In the genomic region with DNA sequence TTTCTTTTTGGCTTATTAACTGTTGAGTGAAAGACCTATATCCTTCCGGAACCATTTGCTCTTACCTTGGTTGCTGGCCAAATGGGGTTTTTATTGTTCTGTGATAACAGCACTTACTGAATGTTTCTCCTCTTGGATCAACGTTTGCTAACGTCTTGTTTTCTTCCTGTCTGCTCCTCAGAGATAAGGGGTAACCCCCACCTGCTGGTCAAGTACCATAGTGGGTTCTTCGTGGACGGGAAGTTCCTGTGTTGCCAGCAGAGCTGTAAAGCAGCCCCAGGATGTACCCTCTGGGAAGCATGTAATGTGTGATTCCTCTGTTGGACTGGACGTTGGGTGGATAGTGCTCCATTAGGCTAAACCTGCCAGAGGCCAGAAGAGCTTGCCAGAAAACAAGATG, we compare ENCODE assay signal across 23 cellular contexts. TPM values are rescaled to one million over a fixed set of nuclear protein-coding genes. Genes with fewer than 3 reads are reported as not detected.
DNase-seq lines count a peak whose midpoint lies in the region; ATAC-seq and TF ChIP-seq lines count a peak whose summit lies in the region.
"Had no signal": no experiment of that assay in that cellular context is flagged by ENCODE, and none has a peak within 500 bp of the region (broad histone marks: within the 10 kb centered on the region; RNA-seq: fewer than 3 reads in every experiment).

No MANE protein-coding gene starts in this region.

- no peaks in the 10 kb centered on the region for H3K27me3 Mint-ChIP-seq in endodermal cell (ENCODE audit: insufficient read depth)
- H3K27me3 Mint-ChIP-seq: activated naive CD4-positive, alpha-beta T cell treated with anti-CD3 and anti-CD28 coated beads, Interleukin-2, amount 50 U/mL, for 24 hours had no signal

- H3K4me3 ChIP-seq in heart left ventricle (no peak overlapping the region), endodermal cell (ENCODE audit: low read length) (no peak overlapping the region)
- H3K4me3 ChIP-seq: BLaER1 treated with 17β-estradiol and CSF1 and Interleukin-3, amounts not matched to agents 10 nM and 100 nM; GM12878; uterus had no signal

- DNase-seq in heart left ventricle (peak in 2 of 5 donors; percentile 5 to 14), Right ventricle myocardium inferior (ENCODE audit: missing footprints) (no peak), NCI-H1694 treated with DMSO at 0.1 percent for 48 hours (lab: John Stamatoyannopoulos, UW) (peak; percentile 58), endodermal cell (peak; percentile 53), pulmonary artery endothelial cell (ENCODE audit: low read depth, low spot score) (peak; percentile 99), hypothalamus (lab: John Stamatoyannopoulos, UW) (no peak), SW 1271 (lab: John Stamatoyannopoulos, UW) (no peak)
- DNase-seq: activated CD8-positive, alpha-beta T cell treated with anti-CD3 and anti-CD28 coated beads, Interleukin-2, amount 10 ng/mL, durations not matched to agents 7 days and 5 days; activated T-cell treated with anti-CD3 and anti-CD28 coated beads, Interleukin-2, amount 50 U/mL, for 4 hours; GDM1; NCI-H2029; stimulated activated CD4-positive, alpha-beta T cell treated with anti-CD3 and anti-CD28 coated beads, Interleukin-12 subunit alpha, Interleukin-12 subunit beta, amount 100 ng/mL, for 4 hours had no signal

- H3K27ac Mint-ChIP-seq in endodermal cell, result no peak overlapping the region
- H3K27ac Mint-ChIP-seq: activated CD8-positive, alpha-beta T cell treated with anti-CD3 and anti-CD28 coated beads, Interleukin-2, amount 10 ng/mL, durations not matched to agents 7 days and 5 days; activated naive CD4-positive, alpha-beta T cell treated with anti-CD3 and anti-CD28 coated beads, Interleukin-2, amount 50 U/mL, for 24 hours; WTC11 had no signal

- intact Hi-C loops in heart left ventricle (cut with DNase I) (no loop called here), Right ventricle myocardium inferior (cut with DNase I) (no loop called here)

- H3K27me3 ChIP-seq in heart left ventricle (peaks cover 0 to 31% (median 0%) of the 10 kb centered on the region in 9 donors), endodermal cell (ENCODE audit: control insufficient read depth, insufficient read depth, low read length, poor library complexity, severe bottlenecking) (no peaks in the 10 kb centered on the region)
- H3K27me3 ChIP-seq: neutrophil had no signal

- no peaks in the 10 kb centered on the region for H3K9me3 Mint-ChIP-seq in endodermal cell
- H3K9me3 Mint-ChIP-seq: activated naive CD4-positive, alpha-beta T cell treated with anti-CD3 and anti-CD28 coated beads, Interleukin-2, amount 50 U/mL, for 24 hours; activated T-cell treated with anti-CD3 and anti-CD28 coated beads, Interleukin-2, amount 50 U/mL, for 4 hours; WTC11 had no signal

- TF ChIP-seq POLR2A in heart left ventricle (IDR thresholded peaks at IDR 0.05), result no peak

- ATAC-seq in heart left ventricle (peak in 3 of 4 donors; percentile 10 to 62 (median 50)), Right ventricle myocardium inferior (no peak), GM21423 (IDR thresholded peaks at IDR 0.05; ENCODE audit: unreplicated experiment) (no peak)
- ATAC-seq: activated CD8-positive, alpha-beta T cell treated with anti-CD3 and anti-CD28 coated beads, Interleukin-2, amount 10 ng/mL, durations not matched to agents 7 days and 5 days; activated T-cell treated with anti-CD3 and anti-CD28 coated beads, Interleukin-2, amount 50 U/mL, for 4 hours; GM12878; WTC11 had no signal

- H3K9ac ChIP-seq in endodermal cell (ENCODE audit: extremely low read depth, low read length, poor library complexity, severe bottlenecking), result no peak overlapping the region
- H3K9ac ChIP-seq: BLaER1 treated with 17β-estradiol and CSF1 and Interleukin-3, amounts not matched to agents 10 nM and 100 nM had no signal

- H3K36me3 ChIP-seq in heart left ventricle, result no peaks in the 10 kb centered on the region
- H3K36me3 ChIP-seq in endodermal cell (ENCODE audit: control insufficient read depth, insufficient read depth, low read length), result no peaks in the 10 kb centered on the region
- H3K36me3 ChIP-seq: BLaER1 treated with 17β-estradiol and CSF1 and Interleukin-3, amounts not matched to agents 10 nM and 100 nM had no signal

- H3K4me3 Mint-ChIP-seq in endodermal cell, result no peak overlapping the region
- H3K4me3 Mint-ChIP-seq: activated CD8-positive, alpha-beta T cell treated with anti-CD3 and anti-CD28 coated beads, Interleukin-2, amount 10 ng/mL, durations not matched to agents 7 days and 5 days; activated naive CD4-positive, alpha-beta T cell treated with anti-CD3 and anti-CD28 coated beads, Interleukin-2, amount 50 U/mL, for 24 hours; activated T-cell treated with anti-CD3 and anti-CD28 coated beads, Interleukin-2, amount 50 U/mL, for 4 hours; WTC11 had no signal

- peaks cover 0 to 5% (median 0%) of the 10 kb centered on the region in 12 donors for H3K9me3 ChIP-seq in heart left ventricle
- no peaks in the 10 kb centered on the region for H3K9me3 ChIP-seq in endodermal cell (ENCODE audit: control insufficient read depth, low read length)
- H3K9me3 ChIP-seq: neutrophil, uterus had no signal

- no peaks in the 10 kb centered on the region for H3K36me3 Mint-ChIP-seq in endodermal cell (ENCODE audit: low read depth)
- H3K36me3 Mint-ChIP-seq: activated naive CD4-positive, alpha-beta T cell treated with anti-CD3 and anti-CD28 coated beads, Interleukin-2, amount 50 U/mL, for 24 hours; WTC11 had no signal

- 19 to 33% (median 23%) methylated on average over 6 of the region's 6 CpGs for WGBS in heart left ventricle, 4 donors
- 73 to 80% methylated on average over 1 to 6 of the region's 6 CpGs for WGBS in endodermal cell (ENCODE audit: insufficient coverage in 1 of 2, insufficient read length in 1 of 2), 2 experiments

- H3K27ac ChIP-seq in heart left ventricle, result peak overlapping the region in 2 of 12 donors; percentile 24 to 34
- no peak overlapping the region for H3K27ac ChIP-seq in endodermal cell (ENCODE audit: low read depth, low read length)
- H3K27ac ChIP-seq: BLaER1 treated with 17β-estradiol and CSF1 and Interleukin-3, amounts not matched to agents 10 nM and 100 nM; HL-60; neutrophil; uterus had no signal

- H3K4me1 ChIP-seq in heart left ventricle, result peaks cover 0 to 7% (median 0%) of the 10 kb centered on the region in 12 donors
- no peaks in the 10 kb centered on the region for H3K4me1 ChIP-seq in endodermal cell (ENCODE audit: control insufficient read depth, insufficient read depth, low read length)
- H3K4me1 ChIP-seq: BLaER1 treated with 17β-estradiol and CSF1 and Interleukin-3, amounts not matched to agents 10 nM and 100 nM; uterus had no signal

- H3K4me1 Mint-ChIP-seq in endodermal cell, result peaks cover 6% of the 10 kb centered on the region
- H3K4me1 Mint-ChIP-seq: activated naive CD4-positive, alpha-beta T cell treated with anti-CD3 and anti-CD28 coated beads, Interleukin-2, amount 50 U/mL, for 24 hours had no signal

- TF ChIP-seq CTCF in heart left ventricle (IDR thresholded peaks at IDR 0.05) (no peak), endodermal cell (conservative IDR thresholded peaks at IDR 0.05) (peak; percentile 40)

RNA-seq across cellular contexts. Expression of gene BMX, which starts 15.3 kb away (rescaled TPM):
- total RNA-seq in heart left ventricle, result 1 to 10 TPM in 6 of 9 donors, under 1 TPM in 3; 0.47 to 2.8 (median 1.3) TPM
- polyA plus RNA-seq in heart left ventricle, result 1 to 10 TPM in 1 of 2 donors, under 1 TPM in 1; 0.84 to 2.0 TPM
- 1.4 TPM for total RNA-seq in Right ventricle myocardium inferior
- total RNA-seq in endodermal cell, result not detected
- polyA plus RNA-seq in endodermal cell (2013, experiment 1 of 2), result not detected
- polyA plus RNA-seq in endodermal cell (2013, experiment 2 of 2), result not detected
- total RNA-seq in pulmonary artery endothelial cell, result 208 and 209 TPM in 2 replicates
- total RNA-seq: A673; activated CD8-positive, alpha-beta T cell treated with anti-CD3 and anti-CD28 coated beads, Interleukin-2, amount 10 ng/mL, durations not matched to agents 7 days and 5 days; activated T-cell treated with anti-CD3 and anti-CD28 coated beads, Interleukin-2, amount 50 U/mL, for 4 hours; fibroblast of villous mesenchyme; GM12878; NCI-H460; WTC11 had no signal
- polyA plus RNA-seq: GM12878 had no signal

RNA-seq across cellular contexts. Expression of gene PIR, which starts 22.8 kb away (rescaled TPM):
- 10 to 100 TPM in 7 of 9 donors, 1 to 10 TPM in 2; 6.9 to 19.9 (median 12.0) TPM for total RNA-seq in heart left ventricle
- polyA plus RNA-seq in heart left ventricle, result 10 to 100 TPM in 1 of 2 donors, 1 to 10 TPM in 1; 9.9 to 11.3 TPM
- 13.2 TPM for total RNA-seq in Right ventricle myocardium inferior
- total RNA-seq in endodermal cell, result 10 to 100 TPM; 21.0 to 34.2 TPM
- 20.4 TPM for polyA plus RNA-seq in endodermal cell (2013, experiment 1 of 2)
- polyA plus RNA-seq in endodermal cell (2013, experiment 2 of 2), result 20.5 TPM
- 127 and 141 TPM in 2 replicates for total RNA-seq in pulmonary artery endothelial cell

Comparison
In these comparisons a context has a peak if more than half of its experiments do, and no peak if none do; other contexts are left out.
1. ATAC-seq: peak in heart left ventricle (3 of 4); none in Right ventricle myocardium inferior (single experiment) and GM21423 (single experiment).
2. DNase-seq: peak in NCI-H1694 treated with DMSO at 0.1 percent for 48 hours (single experiment), endodermal cell (single experiment) and pulmonary artery endothelial cell (single experiment); none in Right ventricle myocardium inferior (single experiment), hypothalamus (0 of 51) and SW 1271 (0 of 2).
3. RNA of gene BMX, which starts 15.3 kb away (total RNA-seq): 208 to 209 TPM in pulmonary artery endothelial cell; 1.4 TPM in Right ventricle myocardium inferior (single experiment), 0.47 to 2.8 TPM in heart left ventricle and not detected in endodermal cell; every median in the first group is over 10 times any median in the second.